Comparison of ENCODE assay signal across 3 cellular contexts in the genomic region with DNA sequence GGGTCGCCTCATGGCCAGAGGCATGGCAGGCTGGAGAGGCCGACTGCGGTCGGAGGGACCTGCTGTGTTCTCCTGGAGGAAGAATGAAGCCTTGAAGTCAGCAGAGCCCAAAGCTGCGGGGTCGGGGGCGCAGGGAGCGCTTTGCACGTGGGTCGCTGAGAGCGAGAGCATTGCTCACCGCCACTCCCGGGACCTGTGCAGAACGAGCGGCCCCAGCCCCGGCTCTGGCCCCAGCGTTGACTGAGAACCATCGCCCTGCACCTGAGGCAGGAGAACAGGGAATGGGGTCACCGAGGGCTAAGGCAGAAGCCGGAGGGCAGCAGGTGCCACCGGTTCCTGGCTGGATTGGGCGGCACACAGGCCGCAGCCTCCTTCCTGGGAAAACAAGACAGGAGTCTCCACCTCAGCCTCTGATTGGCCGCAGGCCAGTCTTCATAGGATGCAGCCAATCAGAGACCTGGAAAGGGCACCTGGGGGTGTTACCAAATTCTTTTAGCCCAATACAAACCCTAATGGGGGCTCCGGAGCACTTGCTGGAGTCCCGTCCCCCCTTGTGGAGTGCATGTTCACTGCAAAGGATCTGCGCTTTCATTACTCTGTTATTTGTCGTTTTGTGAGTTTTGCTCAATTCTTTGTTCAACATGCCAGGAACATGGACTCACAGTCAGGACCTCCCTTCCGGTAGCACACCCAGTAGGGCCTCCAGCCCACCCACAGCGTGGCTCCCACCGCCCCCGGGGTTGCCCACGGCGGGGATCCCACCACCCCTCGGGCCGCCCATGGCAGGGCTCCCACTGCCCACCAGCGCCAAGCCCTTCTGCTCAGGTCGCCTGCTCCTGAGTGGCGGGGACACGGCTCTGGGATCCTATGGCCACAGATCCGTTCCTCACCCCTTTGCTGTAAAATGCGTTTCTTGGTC.
TF ChIP-seq lines count a peak whose summit lies in the region.

No MANE protein-coding gene starts in this region.

TF ChIP-seq in HCT116, 20 proteins besides CTCF, POLR2A, EP300 and RAD21:
- TF ChIP-seq YY1 (IDR thresholded peaks at IDR 0.05; ENCODE audit: extremely low read depth, insufficient replicate concordance, low read depth, low read length) (no peak), CBX3 (IDR thresholded peaks at IDR 0.05; ENCODE audit: low read depth) (no peak), EGR1 (IDR thresholded peaks at IDR 0.05; ENCODE audit: low read depth) (no peak), FOSL1 (IDR thresholded peaks at IDR 0.05; ENCODE audit: low read depth) (no peak), SP1 (IDR thresholded peaks at IDR 0.05; ENCODE audit: low read depth) (no peak)
- TF ChIP-seq, protein P1, sequence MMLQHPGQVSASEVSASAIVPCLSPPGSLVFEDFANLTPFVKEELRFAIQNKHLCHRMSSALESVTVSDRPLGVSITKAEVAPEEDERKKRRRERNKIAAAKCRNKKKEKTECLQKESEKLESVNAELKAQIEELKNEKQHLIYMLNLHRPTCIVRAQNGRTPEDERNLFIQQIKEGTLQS (IDR thresholded peaks at IDR 0.05): no peak
TF ChIP-seq in HCT116: peak in this region for 0.

TF ChIP-seq in H1, 55 proteins besides CTCF, POLR2A, EP300 and RAD21:
- TF ChIP-seq GABPA (IDR thresholded peaks at IDR 0.05; ENCODE audit: borderline replicate concordance, insufficient read depth, low read length): no peak
- TF ChIP-seq EZH2 (IDR thresholded peaks at IDR 0.05; ENCODE audit: low read depth, low read length, severe bottlenecking): peak; percentile 28
- peak; percentile 77; the same call in 1 of the 2 replicates for TF ChIP-seq SP1 (IDR thresholded peaks at IDR 0.05; ENCODE audit: low read depth, low read length)

TF ChIP-seq in liver, 16 proteins besides CTCF, POLR2A, EP300 and RAD21:
- TF ChIP-seq NR2F2 (IDR thresholded peaks at IDR 0.05) (no peak), YY1 (IDR thresholded peaks at IDR 0.05) (no peak), SP1 (IDR thresholded peaks at IDR 0.05) (peak; percentile 36)
- TF ChIP-seq, protein P2, sequence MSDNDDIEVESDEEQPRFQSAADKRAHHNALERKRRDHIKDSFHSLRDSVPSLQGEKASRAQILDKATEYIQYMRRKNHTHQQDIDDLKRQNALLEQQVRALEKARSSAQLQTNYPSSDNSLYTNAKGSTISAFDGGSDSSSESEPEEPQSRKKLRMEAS (IDR thresholded peaks at IDR 0.05): no peak
